Comparison of ENCODE assay signal across 11 cellular contexts in genomic region chr20:22838001-22838400, GRCh38.
"Had no signal": no experiment of that assay in that cellular context is flagged by ENCODE, and none has a peak within 500 bp of the region (broad histone marks: within the 10 kb centered on the region; RNA-seq: fewer than 3 reads in every experiment).

No MANE protein-coding gene starts in this region.

- H3K4me1 ChIP-seq: HAP-1 had no signal

- DNase-seq: GM23248, GOT3, H7, H9, HCEC 1CT, HFFc6 had no signal

- FAIRE-seq: H1, H54 had no signal

- H3K9me3 Mint-ChIP-seq: GM23338, H9 had no signal

- H3K27ac Mint-ChIP-seq: GM23338, H9, HFFc6 had no signal

- ATAC-seq: GM23338, HCT116 had no signal

- H3K4me3 Mint-ChIP-seq: GM23338, H9, HFFc6 had no signal

- H3K4me1 Mint-ChIP-seq: GM23338, H9 had no signal

- H3K27ac ChIP-seq: GM23248 had no signal

- H3K4me3 ChIP-seq: GM23248, GM23338, HAP-1 had no signal

- H3K36me3 ChIP-seq: HAP-1 had no signal
